ENCODE assay signal across 17 cellular contexts in genomic region chr20:57867807-57868206, GRCh38.
DNase-seq lines count a peak whose midpoint lies in the region; ATAC-seq, FAIRE-seq and TF ChIP-seq lines count a peak whose summit lies in the region.
"Had no signal": no experiment of that assay in that cellular context is flagged by ENCODE, and none has a peak within 500 bp of the region (broad histone marks: within the 10 kb centered on the region; RNA-seq: fewer than 3 reads in every experiment).

No MANE protein-coding gene starts in this region.

- peak; percentile 11 for DNase-seq in activated CD8-positive, alpha-beta memory T cell treated with anti-CD3 and anti-CD28 coated beads, Interleukin-2, amount 10 ng/mL, durations not matched to agents 7 days and 5 days
- DNase-seq in activated CD8-positive, alpha-beta memory T cell treated with anti-CD3 and anti-CD28 coated beads, Interleukin-2, amount 50 U/mL, for 48 hours, result no peak
- DNase-seq in HTR-8/SVneo (ENCODE audit: insufficient read length, low spot score) (no peak), left lobe of liver (ENCODE audit: low spot score) (peak; percentile 23), erythroblast (lab: John Stamatoyannopoulos, UW) (no peak), HT-29 (ENCODE audit: low spot score) (no peak)
- DNase-seq: 8988T; CD4-positive, alpha-beta memory T cell; DMS79 treated with DMSO at 0.1 percent for 48 hours; GM23248; HFFc6 had no signal

- no peak overlapping the region for H3K27ac Mint-ChIP-seq in activated CD8-positive, alpha-beta memory T cell treated with anti-CD3 and anti-CD28 coated beads, Interleukin-2, amount 10 ng/mL, durations not matched to agents 7 days and 5 days
- H3K27ac Mint-ChIP-seq: CD14-positive monocyte; CD4-positive, alpha-beta memory T cell; HFFc6 had no signal

- peaks cover 31% of the 10 kb centered on the region for H3K27me3 Mint-ChIP-seq in activated CD8-positive, alpha-beta memory T cell treated with anti-CD3 and anti-CD28 coated beads, Interleukin-2, amount 10 ng/mL, durations not matched to agents 7 days and 5 days

- H3K4me1 Mint-ChIP-seq in activated CD8-positive, alpha-beta memory T cell treated with anti-CD3 and anti-CD28 coated beads, Interleukin-2, amount 10 ng/mL, durations not matched to agents 7 days and 5 days, result peaks cover 2% of the 10 kb centered on the region
- H3K4me1 Mint-ChIP-seq: CD14-positive monocyte had no signal

- H3K9me3 Mint-ChIP-seq in activated CD8-positive, alpha-beta memory T cell treated with anti-CD3 and anti-CD28 coated beads, Interleukin-2, amount 10 ng/mL, durations not matched to agents 7 days and 5 days (ENCODE audit: low read depth), result no peaks in the 10 kb centered on the region
- H3K9me3 Mint-ChIP-seq: HFFc6 had no signal

- TF ChIP-seq POLR2A in erythroblast (IDR thresholded peaks at IDR 0.05; ENCODE audit: low read length), result no peak

- H3K4me3 Mint-ChIP-seq in activated CD8-positive, alpha-beta memory T cell treated with anti-CD3 and anti-CD28 coated beads, Interleukin-2, amount 10 ng/mL, durations not matched to agents 7 days and 5 days, result no peak overlapping the region
- H3K4me3 Mint-ChIP-seq: CD14-positive monocyte; CD4-positive, alpha-beta memory T cell; HFFc6 had no signal

- ATAC-seq in activated CD8-positive, alpha-beta memory T cell treated with anti-CD3 and anti-CD28 coated beads, Interleukin-2, amount 10 ng/mL, durations not matched to agents 7 days and 5 days, result no peak
- no peak for ATAC-seq in left lobe of liver
- no peak for ATAC-seq in GM21381 (IDR thresholded peaks at IDR 0.05; ENCODE audit: unreplicated experiment)
- ATAC-seq: HCT116 had no signal

- CTCF ChIA-PET in activated CD8-positive, alpha-beta memory T cell treated with anti-CD3 and anti-CD28 coated beads, Interleukin-2, amount 10 ng/mL, durations not matched to agents 7 days and 5 days (lab: Charles Lee), result no interaction called here

- FAIRE-seq in HTR-8/SVneo (lab: Jason Lieb, UNC), result peak; percentile 46
- FAIRE-seq: GM12891, GM19239, H54 had no signal

- H3K36me3 Mint-ChIP-seq in activated CD8-positive, alpha-beta memory T cell treated with anti-CD3 and anti-CD28 coated beads, Interleukin-2, amount 10 ng/mL, durations not matched to agents 7 days and 5 days, result no peaks in the 10 kb centered on the region
- H3K36me3 Mint-ChIP-seq: CD14-positive monocyte; CD4-positive, alpha-beta memory T cell had no signal

Comparison
In these comparisons a context has a peak if more than half of its experiments do, and no peak if none do; other contexts are left out.
1. DNase-seq: peak in activated CD8-positive, alpha-beta memory T cell treated with anti-CD3 and anti-CD28 coated beads, Interleukin-2, amount 10 ng/mL, durations not matched to agents 7 days and 5 days (single experiment) and left lobe of liver (single experiment); none in activated CD8-positive, alpha-beta memory T cell treated with anti-CD3 and anti-CD28 coated beads, Interleukin-2, amount 50 U/mL, for 48 hours (single experiment), HTR-8/SVneo (single experiment), erythroblast (0 of 2) and HT-29 (single experiment).